ENCODE assay signal across 2 cellular contexts in the genomic region with DNA sequence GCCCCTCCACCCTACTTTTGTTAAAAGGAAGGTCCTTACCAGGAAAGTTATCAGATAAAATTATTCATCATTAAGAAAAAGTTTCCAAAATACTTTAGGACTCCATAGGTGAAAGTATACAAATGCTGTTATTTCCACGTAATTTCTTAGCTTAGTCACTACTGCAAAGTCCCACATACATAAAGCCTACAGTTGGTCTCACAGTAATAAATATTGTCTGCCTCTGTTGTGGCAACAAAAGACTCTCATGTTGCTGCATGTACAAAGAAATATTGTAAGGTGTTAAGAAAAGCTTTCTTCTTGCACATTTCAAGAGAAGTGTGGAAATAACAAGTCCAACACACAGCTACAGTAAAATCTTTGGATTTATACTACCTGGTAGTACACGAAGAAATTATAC.
TF ChIP-seq lines count a peak whose summit lies in the region.

No MANE protein-coding gene starts in this region.

TF ChIP-seq in HCT116, 20 proteins besides CTCF, POLR2A, EP300 and RAD21 (continued from another document):
- TF ChIP-seq, protein P1, sequence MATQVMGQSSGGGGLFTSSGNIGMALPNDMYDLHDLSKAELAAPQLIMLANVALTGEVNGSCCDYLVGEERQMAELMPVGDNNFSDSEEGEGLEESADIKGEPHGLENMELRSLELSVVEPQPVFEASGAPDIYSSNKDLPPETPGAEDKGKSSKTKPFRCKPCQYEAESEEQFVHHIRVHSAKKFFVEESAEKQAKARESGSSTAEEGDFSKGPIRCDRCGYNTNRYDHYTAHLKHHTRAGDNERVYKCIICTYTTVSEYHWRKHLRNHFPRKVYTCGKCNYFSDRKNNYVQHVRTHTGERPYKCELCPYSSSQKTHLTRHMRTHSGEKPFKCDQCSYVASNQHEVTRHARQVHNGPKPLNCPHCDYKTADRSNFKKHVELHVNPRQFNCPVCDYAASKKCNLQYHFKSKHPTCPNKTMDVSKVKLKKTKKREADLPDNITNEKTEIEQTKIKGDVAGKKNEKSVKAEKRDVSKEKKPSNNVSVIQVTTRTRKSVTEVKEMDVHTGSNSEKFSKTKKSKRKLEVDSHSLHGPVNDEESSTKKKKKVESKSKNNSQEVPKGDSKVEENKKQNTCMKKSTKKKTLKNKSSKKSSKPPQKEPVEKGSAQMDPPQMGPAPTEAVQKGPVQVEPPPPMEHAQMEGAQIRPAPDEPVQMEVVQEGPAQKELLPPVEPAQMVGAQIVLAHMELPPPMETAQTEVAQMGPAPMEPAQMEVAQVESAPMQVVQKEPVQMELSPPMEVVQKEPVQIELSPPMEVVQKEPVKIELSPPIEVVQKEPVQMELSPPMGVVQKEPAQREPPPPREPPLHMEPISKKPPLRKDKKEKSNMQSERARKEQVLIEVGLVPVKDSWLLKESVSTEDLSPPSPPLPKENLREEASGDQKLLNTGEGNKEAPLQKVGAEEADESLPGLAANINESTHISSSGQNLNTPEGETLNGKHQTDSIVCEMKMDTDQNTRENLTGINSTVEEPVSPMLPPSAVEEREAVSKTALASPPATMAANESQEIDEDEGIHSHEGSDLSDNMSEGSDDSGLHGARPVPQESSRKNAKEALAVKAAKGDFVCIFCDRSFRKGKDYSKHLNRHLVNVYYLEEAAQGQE (IDR thresholded peaks at IDR 0.05; ENCODE audit: low read depth): no peak
- TF ChIP-seq ZFX (IDR thresholded peaks at IDR 0.05) (no peak), SP1 (IDR thresholded peaks at IDR 0.05; ENCODE audit: low read depth) (no peak), CEBPB (IDR thresholded peaks at IDR 0.05; ENCODE audit: low read depth) (no peak), ATF3 (IDR thresholded peaks at IDR 0.05) (no peak), SIN3A (IDR thresholded peaks at IDR 0.05; ENCODE audit: low read depth) (no peak), JUND (IDR thresholded peaks at IDR 0.05) (no peak)
- TF ChIP-seq, protein P2, sequence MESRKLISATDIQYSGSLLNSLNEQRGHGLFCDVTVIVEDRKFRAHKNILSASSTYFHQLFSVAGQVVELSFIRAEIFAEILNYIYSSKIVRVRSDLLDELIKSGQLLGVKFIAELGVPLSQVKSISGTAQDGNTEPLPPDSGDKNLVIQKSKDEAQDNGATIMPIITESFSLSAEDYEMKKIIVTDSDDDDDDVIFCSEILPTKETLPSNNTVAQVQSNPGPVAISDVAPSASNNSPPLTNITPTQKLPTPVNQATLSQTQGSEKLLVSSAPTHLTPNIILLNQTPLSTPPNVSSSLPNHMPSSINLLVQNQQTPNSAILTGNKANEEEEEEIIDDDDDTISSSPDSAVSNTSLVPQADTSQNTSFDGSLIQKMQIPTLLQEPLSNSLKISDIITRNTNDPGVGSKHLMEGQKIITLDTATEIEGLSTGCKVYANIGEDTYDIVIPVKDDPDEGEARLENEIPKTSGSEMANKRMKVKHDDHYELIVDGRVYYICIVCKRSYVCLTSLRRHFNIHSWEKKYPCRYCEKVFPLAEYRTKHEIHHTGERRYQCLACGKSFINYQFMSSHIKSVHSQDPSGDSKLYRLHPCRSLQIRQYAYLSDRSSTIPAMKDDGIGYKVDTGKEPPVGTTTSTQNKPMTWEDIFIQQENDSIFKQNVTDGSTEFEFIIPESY (IDR thresholded peaks at IDR 0.05; ENCODE audit: extremely low read depth, insufficient replicate concordance, low read length): no peak
- TF ChIP-seq, protein P3, sequence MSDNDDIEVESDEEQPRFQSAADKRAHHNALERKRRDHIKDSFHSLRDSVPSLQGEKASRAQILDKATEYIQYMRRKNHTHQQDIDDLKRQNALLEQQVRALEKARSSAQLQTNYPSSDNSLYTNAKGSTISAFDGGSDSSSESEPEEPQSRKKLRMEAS (IDR thresholded peaks at IDR 0.05): no peak

TF ChIP-seq in WTC11, 78 proteins besides CTCF, POLR2A, EP300 and RAD21 (continued from another document):
- TF ChIP-seq ZNF425 (CRISPR knock-in tag; conservative IDR thresholded peaks at IDR 0.05) (no peak), GTF2I (CRISPR knock-in tag; conservative IDR thresholded peaks at IDR 0.05) (no peak), GRHL2 (CRISPR knock-in tag; IDR thresholded peaks at IDR 0.05; ENCODE audit: insufficient replicate concordance, severe bottlenecking) (no peak)
